Comparison of ENCODE assay signal across 37 cellular contexts in genomic region chr14:20615996-20616395, GRCh38. TPM values are rescaled to one million over a fixed set of nuclear protein-coding genes. Genes with fewer than 3 reads are reported as not detected.
"Had no signal": no experiment of that assay in that cellular context is flagged by ENCODE, and none has a peak within 500 bp of the region (broad histone marks: within the 10 kb centered on the region; RNA-seq: fewer than 3 reads in every experiment).

No MANE protein-coding gene starts in this region.

- H3K36me3 ChIP-seq: breast epithelium, cardiac muscle cell, gastrocnemius medialis, heart left ventricle had no signal

- DNase-seq: activated CD4-positive, alpha-beta memory T cell treated with anti-CD3 and anti-CD28 coated beads for 36 hours; activated CD4-positive, alpha-beta T cell treated with anti-CD3 and anti-CD28 coated beads for 36 hours; activated CD4-positive, alpha-beta T cell treated with anti-CD3 and anti-CD28 coated beads, Interleukin-2, amount 10 ng/mL, durations not matched to agents 24 days and 14 days; activated CD4-positive, CD25-positive, alpha-beta regulatory T cell; activated CD4-positive, CD25-positive, alpha-beta regulatory T cell treated with anti-CD3 and anti-CD28 coated beads, Interleukin-2, amount 50 U/mL, for 72 hours; activated CD8-positive, alpha-beta memory T cell treated with anti-CD3 and anti-CD28 coated beads, Interleukin-2, amount 10 ng/mL, durations not matched to agents 7 days and 5 days; activated CD8-positive, alpha-beta memory T cell treated with anti-CD3 and anti-CD28 coated beads, Interleukin-2, amount 50 U/mL, for 4 hours; activated CD8-positive, alpha-beta T cell treated with anti-CD3 and anti-CD28 coated beads, Interleukin-2, amount 10 ng/mL, durations not matched to agents 7 days and 5 days; activated effector memory CD4-positive, alpha-beta T cell treated with anti-CD3 and anti-CD28 coated beads, Interleukin-2, amount 50 U/mL, for 16 hours; activated naive CD4-positive, alpha-beta T cell treated with anti-CD3 and anti-CD28 coated beads, Interleukin-2, amount 10 ng/mL, durations not matched to agents 7 days and 5 days; activated T-cell treated with anti-CD3 and anti-CD28 coated beads, Interleukin-2, amount 50 U/mL, for 1 hour; activated T-cell treated with anti-CD3 and anti-CD28 coated beads, Interleukin-2, amount 50 U/mL, for 48 hours; amniotic stem cell; anterior cingulate cortex; body of pancreas; dorsolateral prefrontal cortex; effector memory CD4-positive, alpha-beta T cell; endodermal cell; foreskin keratinocyte; gastrocnemius medialis; glutamatergic neuron; heart left ventricle; T-helper 2 cell had no signal

- H3K27ac ChIP-seq: body of pancreas, breast epithelium, cardiac muscle cell, coronary artery, dorsolateral prefrontal cortex, foreskin keratinocyte, gastrocnemius medialis, heart left ventricle had no signal

- H3K27me3 Mint-ChIP-seq: activated CD4-positive, alpha-beta memory T cell treated with anti-CD3 and anti-CD28 coated beads for 36 hours; activated naive CD8-positive, alpha-beta T cell; central memory CD8-positive, alpha-beta T cell; dendritic cell treated with granulocyte-macrophage colony-stimulating factor and Interleukin-4, amounts not matched to agents 40 ng/mL and 50 ng/mL, for 4 days had no signal

- H3K27me3 ChIP-seq: body of pancreas, breast epithelium, cardiac muscle cell, foreskin keratinocyte, gastrocnemius medialis had no signal

- H3K4me3 ChIP-seq: body of pancreas, breast epithelium, cardiac muscle cell, coronary artery, dorsolateral prefrontal cortex, gastrocnemius medialis, heart left ventricle had no signal

- H3K36me3 Mint-ChIP-seq: activated CD4-positive, alpha-beta memory T cell treated with anti-CD3 and anti-CD28 coated beads for 36 hours; activated CD8-positive, alpha-beta memory T cell treated with anti-CD3 and anti-CD28 coated beads, Interleukin-2, amount 10 ng/mL, durations not matched to agents 7 days and 5 days; activated naive CD4-positive, alpha-beta T cell treated with anti-CD3 and anti-CD28 coated beads, Interleukin-2, amount 10 ng/mL, durations not matched to agents 7 days and 5 days; activated naive CD8-positive, alpha-beta T cell had no signal

- ATAC-seq: activated CD4-positive, alpha-beta T cell treated with anti-CD3 and anti-CD28 coated beads for 36 hours; activated CD8-positive, alpha-beta memory T cell treated with anti-CD3 and anti-CD28 coated beads, Interleukin-2, amount 10 ng/mL, durations not matched to agents 7 days and 5 days; activated CD8-positive, alpha-beta T cell treated with anti-CD3 and anti-CD28 coated beads, Interleukin-2, amount 10 ng/mL, durations not matched to agents 7 days and 5 days; body of pancreas; esophagus mucosa; foreskin keratinocyte; gastrocnemius medialis; heart left ventricle had no signal

- H3K4me1 ChIP-seq: breast epithelium, foreskin keratinocyte had no signal

- H3K9me3 Mint-ChIP-seq: activated CD4-positive, alpha-beta memory T cell treated with anti-CD3 and anti-CD28 coated beads for 36 hours; activated CD4-positive, alpha-beta T cell treated with anti-CD3 and anti-CD28 coated beads, Interleukin-2, amount 10 ng/mL, durations not matched to agents 24 days and 14 days; activated naive CD4-positive, alpha-beta T cell treated with anti-CD3 and anti-CD28 coated beads, Interleukin-2, amount 10 ng/mL, durations not matched to agents 7 days and 5 days; activated T-helper 1 cell treated with anti-CD3 and anti-CD28 coated beads, Interleukin-12 subunit alpha, Interleukin-12 subunit beta, Interleukin-2, Interleukin-4 antibody, amounts not matched to agents 30 ng/mL and 10 ng/mL and 1 ng/mL, durations not matched to agents 14 hours and 24 hours and 36 hours; activated T-helper 2 cell treated with anti-CD3 and anti-CD28 coated beads, Interferon-gamma antibody, Interleukin-2, Interleukin-4, amounts not matched to agents 10 μg/mL and 5 μg/mL and 100 μg/mL, durations not matched to agents 14 hours and 24 hours and 36 hours; central memory CD8-positive, alpha-beta T cell; dendritic cell treated with granulocyte-macrophage colony-stimulating factor and Interleukin-4, amounts not matched to agents 40 ng/mL and 50 ng/mL, for 4 days; endodermal cell had no signal

- H3K4me3 Mint-ChIP-seq: activated CD4-positive, alpha-beta memory T cell treated with anti-CD3 and anti-CD28 coated beads for 36 hours; activated CD4-positive, alpha-beta T cell treated with anti-CD3 and anti-CD28 coated beads for 36 hours; activated CD8-positive, alpha-beta memory T cell treated with anti-CD3 and anti-CD28 coated beads, Interleukin-2, amount 10 ng/mL, durations not matched to agents 7 days and 5 days; activated CD8-positive, alpha-beta T cell treated with anti-CD3 and anti-CD28 coated beads, Interleukin-2, amount 10 ng/mL, durations not matched to agents 7 days and 5 days; activated naive CD4-positive, alpha-beta T cell treated with anti-CD3 and anti-CD28 coated beads, Interleukin-2, amount 10 ng/mL, durations not matched to agents 7 days and 5 days; activated naive CD8-positive, alpha-beta T cell; central memory CD8-positive, alpha-beta T cell; dendritic cell treated with granulocyte-macrophage colony-stimulating factor and Interleukin-4, amounts not matched to agents 40 ng/mL and 50 ng/mL, for 4 days; endodermal cell had no signal

- H3K27ac Mint-ChIP-seq: activated CD4-positive, alpha-beta memory T cell treated with anti-CD3 and anti-CD28 coated beads for 36 hours; activated CD4-positive, alpha-beta T cell treated with anti-CD3 and anti-CD28 coated beads for 36 hours; activated CD4-positive, alpha-beta T cell treated with anti-CD3 and anti-CD28 coated beads, Interleukin-2, amount 10 ng/mL, durations not matched to agents 24 days and 14 days; activated CD8-positive, alpha-beta memory T cell treated with anti-CD3 and anti-CD28 coated beads, Interleukin-2, amount 10 ng/mL, durations not matched to agents 7 days and 5 days; activated CD8-positive, alpha-beta T cell treated with anti-CD3 and anti-CD28 coated beads, Interleukin-2, amount 10 ng/mL, durations not matched to agents 7 days and 5 days; activated naive CD4-positive, alpha-beta T cell treated with anti-CD3 and anti-CD28 coated beads, Interleukin-2, amount 10 ng/mL, durations not matched to agents 7 days and 5 days; activated naive CD8-positive, alpha-beta T cell; activated T-helper 1 cell treated with anti-CD3 and anti-CD28 coated beads, Interleukin-12 subunit alpha, Interleukin-12 subunit beta, Interleukin-2, Interleukin-4 antibody, amounts not matched to agents 30 ng/mL and 10 ng/mL and 1 ng/mL, durations not matched to agents 14 hours and 24 hours and 36 hours; activated T-helper 2 cell treated with anti-CD3 and anti-CD28 coated beads, Interferon-gamma antibody, Interleukin-2, Interleukin-4, amounts not matched to agents 10 μg/mL and 5 μg/mL and 100 μg/mL, durations not matched to agents 14 hours and 24 hours and 36 hours; dendritic cell treated with granulocyte-macrophage colony-stimulating factor and Interleukin-4, amounts not matched to agents 40 ng/mL and 50 ng/mL, for 4 days; endodermal cell had no signal

- H3K9me3 ChIP-seq: body of pancreas, breast epithelium, gastrocnemius medialis, heart left ventricle had no signal

RNA-seq across cellular contexts. Expression of gene RNASE12, which starts 24.8 kb away (rescaled TPM):
- total RNA-seq: activated CD4-positive, alpha-beta memory T cell treated with anti-CD3 and anti-CD28 coated beads for 36 hours; activated CD4-positive, alpha-beta T cell treated with anti-CD3 and anti-CD28 coated beads for 36 hours; activated CD4-positive, alpha-beta T cell treated with anti-CD3 and anti-CD28 coated beads, Interleukin-2, amount 10 ng/mL, durations not matched to agents 24 days and 14 days; activated CD8-positive, alpha-beta memory T cell treated with anti-CD3 and anti-CD28 coated beads for 36 hours; activated CD8-positive, alpha-beta memory T cell treated with anti-CD3 and anti-CD28 coated beads, Interleukin-2, amount 10 ng/mL, durations not matched to agents 7 days and 5 days; activated CD8-positive, alpha-beta T cell treated with anti-CD3 and anti-CD28 coated beads, Interleukin-2, amount 10 ng/mL, durations not matched to agents 7 days and 5 days; activated T-helper 1 cell treated with anti-CD3 and anti-CD28 coated beads, Interleukin-12 subunit alpha, Interleukin-12 subunit beta, Interleukin-2, Interleukin-4 antibody, amounts not matched to agents 30 ng/mL and 10 ng/mL and 1 ng/mL, durations not matched to agents 14 hours and 24 hours and 36 hours; activated T-helper 2 cell treated with anti-CD3 and anti-CD28 coated beads, Interferon-gamma antibody, Interleukin-2, Interleukin-4, amounts not matched to agents 10 μg/mL and 5 μg/mL and 100 μg/mL, durations not matched to agents 14 hours and 24 hours and 36 hours; body of pancreas; breast epithelium; cardiac muscle cell; cerebellum; dorsolateral prefrontal cortex; endodermal cell; epithelial cell of proximal tubule; esophagus mucosa; foreskin keratinocyte; gastrocnemius medialis; heart left ventricle; T-helper 1 cell treated with Interleukin-12 subunit alpha and Interleukin-12 subunit beta and Interleukin-4 antibody, amounts not matched to agents 30 ng/mL and 1 ng/mL, for 36 hours had no signal
- polyA plus RNA-seq: adipose tissue, cardiac muscle cell, foreskin keratinocyte, heart left ventricle had no signal

RNA-seq across cellular contexts. Expression of gene OR6S1, which starts 25.5 kb away (rescaled TPM):
- total RNA-seq: activated CD4-positive, alpha-beta memory T cell treated with anti-CD3 and anti-CD28 coated beads for 36 hours; activated CD4-positive, alpha-beta T cell treated with anti-CD3 and anti-CD28 coated beads for 36 hours; activated CD4-positive, alpha-beta T cell treated with anti-CD3 and anti-CD28 coated beads, Interleukin-2, amount 10 ng/mL, durations not matched to agents 24 days and 14 days; activated CD8-positive, alpha-beta memory T cell treated with anti-CD3 and anti-CD28 coated beads for 36 hours; activated CD8-positive, alpha-beta memory T cell treated with anti-CD3 and anti-CD28 coated beads, Interleukin-2, amount 10 ng/mL, durations not matched to agents 7 days and 5 days; activated CD8-positive, alpha-beta T cell treated with anti-CD3 and anti-CD28 coated beads, Interleukin-2, amount 10 ng/mL, durations not matched to agents 7 days and 5 days; activated T-helper 1 cell treated with anti-CD3 and anti-CD28 coated beads, Interleukin-12 subunit alpha, Interleukin-12 subunit beta, Interleukin-2, Interleukin-4 antibody, amounts not matched to agents 30 ng/mL and 10 ng/mL and 1 ng/mL, durations not matched to agents 14 hours and 24 hours and 36 hours; activated T-helper 2 cell treated with anti-CD3 and anti-CD28 coated beads, Interferon-gamma antibody, Interleukin-2, Interleukin-4, amounts not matched to agents 10 μg/mL and 5 μg/mL and 100 μg/mL, durations not matched to agents 14 hours and 24 hours and 36 hours; body of pancreas; breast epithelium; cardiac muscle cell; cerebellum; dorsolateral prefrontal cortex; endodermal cell; epithelial cell of proximal tubule; esophagus mucosa; foreskin keratinocyte; gastrocnemius medialis; heart left ventricle; T-helper 1 cell treated with Interleukin-12 subunit alpha and Interleukin-12 subunit beta and Interleukin-4 antibody, amounts not matched to agents 30 ng/mL and 1 ng/mL, for 36 hours had no signal
- polyA plus RNA-seq: adipose tissue, cardiac muscle cell, foreskin keratinocyte, heart left ventricle had no signal

RNA-seq across cellular contexts. Expression of gene RNASE11, which starts 28.2 kb away (rescaled TPM):
- total RNA-seq: activated CD4-positive, alpha-beta memory T cell treated with anti-CD3 and anti-CD28 coated beads for 36 hours; activated CD4-positive, alpha-beta T cell treated with anti-CD3 and anti-CD28 coated beads for 36 hours; activated CD4-positive, alpha-beta T cell treated with anti-CD3 and anti-CD28 coated beads, Interleukin-2, amount 10 ng/mL, durations not matched to agents 24 days and 14 days; activated CD8-positive, alpha-beta memory T cell treated with anti-CD3 and anti-CD28 coated beads for 36 hours; activated CD8-positive, alpha-beta memory T cell treated with anti-CD3 and anti-CD28 coated beads, Interleukin-2, amount 10 ng/mL, durations not matched to agents 7 days and 5 days; activated CD8-positive, alpha-beta T cell treated with anti-CD3 and anti-CD28 coated beads, Interleukin-2, amount 10 ng/mL, durations not matched to agents 7 days and 5 days; activated T-helper 1 cell treated with anti-CD3 and anti-CD28 coated beads, Interleukin-12 subunit alpha, Interleukin-12 subunit beta, Interleukin-2, Interleukin-4 antibody, amounts not matched to agents 30 ng/mL and 10 ng/mL and 1 ng/mL, durations not matched to agents 14 hours and 24 hours and 36 hours; activated T-helper 2 cell treated with anti-CD3 and anti-CD28 coated beads, Interferon-gamma antibody, Interleukin-2, Interleukin-4, amounts not matched to agents 10 μg/mL and 5 μg/mL and 100 μg/mL, durations not matched to agents 14 hours and 24 hours and 36 hours; body of pancreas; breast epithelium; cardiac muscle cell; cerebellum; dorsolateral prefrontal cortex; endodermal cell; epithelial cell of proximal tubule; esophagus mucosa; foreskin keratinocyte; gastrocnemius medialis; heart left ventricle; T-helper 1 cell treated with Interleukin-12 subunit alpha and Interleukin-12 subunit beta and Interleukin-4 antibody, amounts not matched to agents 30 ng/mL and 1 ng/mL, for 36 hours had no signal
- polyA plus RNA-seq: adipose tissue, cardiac muscle cell, foreskin keratinocyte, heart left ventricle had no signal

RNA-seq across cellular contexts. Expression of gene RNASE9, which starts 55.1 kb away (rescaled TPM):
- total RNA-seq: activated CD4-positive, alpha-beta memory T cell treated with anti-CD3 and anti-CD28 coated beads for 36 hours; activated CD4-positive, alpha-beta T cell treated with anti-CD3 and anti-CD28 coated beads for 36 hours; activated CD4-positive, alpha-beta T cell treated with anti-CD3 and anti-CD28 coated beads, Interleukin-2, amount 10 ng/mL, durations not matched to agents 24 days and 14 days; activated CD8-positive, alpha-beta memory T cell treated with anti-CD3 and anti-CD28 coated beads for 36 hours; activated CD8-positive, alpha-beta memory T cell treated with anti-CD3 and anti-CD28 coated beads, Interleukin-2, amount 10 ng/mL, durations not matched to agents 7 days and 5 days; activated CD8-positive, alpha-beta T cell treated with anti-CD3 and anti-CD28 coated beads, Interleukin-2, amount 10 ng/mL, durations not matched to agents 7 days and 5 days; activated T-helper 1 cell treated with anti-CD3 and anti-CD28 coated beads, Interleukin-12 subunit alpha, Interleukin-12 subunit beta, Interleukin-2, Interleukin-4 antibody, amounts not matched to agents 30 ng/mL and 10 ng/mL and 1 ng/mL, durations not matched to agents 14 hours and 24 hours and 36 hours; activated T-helper 2 cell treated with anti-CD3 and anti-CD28 coated beads, Interferon-gamma antibody, Interleukin-2, Interleukin-4, amounts not matched to agents 10 μg/mL and 5 μg/mL and 100 μg/mL, durations not matched to agents 14 hours and 24 hours and 36 hours; body of pancreas; breast epithelium; cardiac muscle cell; cerebellum; dorsolateral prefrontal cortex; endodermal cell; epithelial cell of proximal tubule; esophagus mucosa; foreskin keratinocyte; gastrocnemius medialis; heart left ventricle; T-helper 1 cell treated with Interleukin-12 subunit alpha and Interleukin-12 subunit beta and Interleukin-4 antibody, amounts not matched to agents 30 ng/mL and 1 ng/mL, for 36 hours had no signal
- polyA plus RNA-seq: adipose tissue, cardiac muscle cell, foreskin keratinocyte, heart left ventricle had no signal
